ENCODE assay signal across 15 cellular contexts in genomic region chr22:27135582-27135981, GRCh38.
DNase-seq lines count a peak whose midpoint lies in the region; ATAC-seq and TF ChIP-seq lines count a peak whose summit lies in the region.
"Had no signal": no experiment of that assay in that cellular context is flagged by ENCODE, and none has a peak within 500 bp of the region (broad histone marks: within the 10 kb centered on the region; RNA-seq: fewer than 3 reads in every experiment).

No MANE protein-coding gene starts in this region.

- H3K27ac Mint-ChIP-seq in CD14-positive monocyte: peak overlapping the region; percentile 95 to 100 (median 99)
- H3K27ac Mint-ChIP-seq in dendritic cell treated with granulocyte-macrophage colony-stimulating factor and Interleukin-4, amounts not matched to agents 40 ng/mL and 50 ng/mL, for 4 days: peak overlapping the region; percentile 88
- H3K27ac Mint-ChIP-seq in nephron: peak overlapping the region; percentile 64 to 89 (median 73)
- H3K27ac Mint-ChIP-seq: CD4-positive, CD25-positive, alpha-beta regulatory T cell; stimulated activated naive CD8-positive, alpha-beta T cell treated with anti-CD3 and anti-CD28 coated beads, Interleukin-15, Interleukin-2, amounts not matched to agents 100 ng/mL and 50 ng/mL, for 24 hours had no signal

- ATAC-seq in HG03432 (IDR thresholded peaks at IDR 0.05; ENCODE audit: unreplicated experiment): no peak
- ATAC-seq in HG03460 (IDR thresholded peaks at IDR 0.05; ENCODE audit: unreplicated experiment): no peak

- H3K36me3 Mint-ChIP-seq in CD14-positive monocyte (peaks cover 6 to 8% of the 10 kb centered on the region in 2 donors), nephron (ENCODE audit: low read depth) (no peaks in the 10 kb centered on the region)
- no peaks in the 10 kb centered on the region for H3K36me3 Mint-ChIP-seq in dendritic cell treated with granulocyte-macrophage colony-stimulating factor and Interleukin-4, amounts not matched to agents 40 ng/mL and 50 ng/mL, for 4 days (ENCODE audit: low read depth)
- H3K36me3 Mint-ChIP-seq: CD4-positive, CD25-positive, alpha-beta regulatory T cell had no signal

- H3K9me3 Mint-ChIP-seq in CD14-positive monocyte: peaks cover 6 to 10% (median 8%) of the 10 kb centered on the region in 7 donors
- peaks cover 11% of the 10 kb centered on the region for H3K9me3 Mint-ChIP-seq in dendritic cell treated with granulocyte-macrophage colony-stimulating factor and Interleukin-4, amounts not matched to agents 40 ng/mL and 50 ng/mL, for 4 days
- peaks cover 2% of the 10 kb centered on the region for H3K9me3 Mint-ChIP-seq in nephron
- H3K9me3 Mint-ChIP-seq: stimulated activated naive CD8-positive, alpha-beta T cell treated with anti-CD3 and anti-CD28 coated beads, Interleukin-15, Interleukin-2, amounts not matched to agents 100 ng/mL and 50 ng/mL, for 24 hours had no signal

- H3K27me3 Mint-ChIP-seq in CD14-positive monocyte (ENCODE audit: low read depth in 3 of 3) (peaks cover 0 to 4% (median 1%) of the 10 kb centered on the region in 3 donors), nephron (ENCODE audit: low read depth) (peaks cover 30% of the 10 kb centered on the region)
- H3K27me3 Mint-ChIP-seq in dendritic cell treated with granulocyte-macrophage colony-stimulating factor and Interleukin-4, amounts not matched to agents 40 ng/mL and 50 ng/mL, for 4 days: no peaks in the 10 kb centered on the region

- TF ChIP-seq CTCF in CD14-positive monocyte (IDR thresholded peaks at IDR 0.05) (no peak), nephron (IDR thresholded peaks at IDR 0.05; ENCODE audit: unreplicated experiment in 3 of 3) (no peak)

- no peak for DNase-seq in CD14-positive monocyte (ENCODE audit: low spot score)
- peak; percentile 90 for DNase-seq in M059J (ENCODE audit: low read depth)
- DNase-seq in islet precursor cell: no peak
- no peak for DNase-seq in NCI-H146 treated with DMSO at 0.1 percent for 48 hours (lab: John Stamatoyannopoulos, UW; ENCODE audit: unreplicated experiment)
- DNase-seq: activated T-cell treated with anti-CD3 and anti-CD28 coated beads for 4 hours; CD4-positive, CD25-positive, alpha-beta regulatory T cell; effector memory CD4-positive, alpha-beta T cell; hypothalamus; NCI-H1105 treated with DMSO at 0.1 percent for 48 hours; NCI-H510A treated with DMSO at 0.1 percent for 48 hours had no signal

- no peak overlapping the region for H3K4me3 Mint-ChIP-seq in CD14-positive monocyte
- no peak overlapping the region for H3K4me3 Mint-ChIP-seq in dendritic cell treated with granulocyte-macrophage colony-stimulating factor and Interleukin-4, amounts not matched to agents 40 ng/mL and 50 ng/mL, for 4 days
- no peak overlapping the region for H3K4me3 Mint-ChIP-seq in nephron
- H3K4me3 Mint-ChIP-seq: CD4-positive, CD25-positive, alpha-beta regulatory T cell; stimulated activated naive CD8-positive, alpha-beta T cell treated with anti-CD3 and anti-CD28 coated beads, Interleukin-15, Interleukin-2, amounts not matched to agents 100 ng/mL and 50 ng/mL, for 24 hours had no signal

- peaks cover 54% of the 10 kb centered on the region for H3K4me1 Mint-ChIP-seq in CD14-positive monocyte
- peaks cover 49% of the 10 kb centered on the region for H3K4me1 Mint-ChIP-seq in dendritic cell treated with granulocyte-macrophage colony-stimulating factor and Interleukin-4, amounts not matched to agents 40 ng/mL and 50 ng/mL, for 4 days (ENCODE audit: low read depth)
- peaks cover 76% of the 10 kb centered on the region for H3K4me1 Mint-ChIP-seq in nephron

- intact Hi-C loops in CD14-positive monocyte (cut with micrococcal nuclease): loop anchor here in 1 of 2 donors (2.0 kb wide), 2 partner anchors 15 to 23 kb away; no protein-coding TSS in a partner anchor
- intact Hi-C loops in dendritic cell treated with granulocyte-macrophage colony-stimulating factor and Interleukin-4, amounts not matched to agents 40 ng/mL and 50 ng/mL, for 4 days (cut with micrococcal nuclease): no loop called here
